15 cellular contexts compared by ENCODE assay signal in the genomic region with DNA sequence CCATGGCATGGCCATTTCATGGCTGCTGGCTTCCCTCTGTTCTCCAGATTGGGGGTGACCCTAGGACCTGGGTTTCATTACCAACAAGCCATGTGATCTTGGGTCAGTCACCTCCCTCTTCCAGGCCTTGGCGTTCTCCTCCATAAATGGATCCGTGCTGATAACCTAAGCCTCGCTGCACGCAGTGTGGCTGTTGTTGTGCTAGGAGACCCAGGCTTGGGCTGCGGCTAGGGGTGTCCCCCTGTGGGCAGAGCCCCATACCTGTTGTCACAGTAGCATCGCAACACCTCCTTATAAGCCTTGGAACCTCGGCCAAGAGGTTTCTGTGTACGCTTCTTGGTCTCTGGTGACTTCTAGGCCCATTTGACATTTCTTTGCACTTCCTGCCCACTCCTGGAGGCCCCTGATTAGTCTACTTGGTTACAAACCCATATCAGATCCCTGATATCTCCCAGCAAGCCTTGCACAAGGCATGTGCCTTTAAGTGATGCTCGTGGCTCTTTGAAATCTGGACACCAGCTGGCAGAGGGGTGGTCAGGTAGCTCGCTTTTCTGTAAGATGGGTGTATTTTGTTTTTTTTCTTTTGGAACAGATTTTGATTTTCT. TPM values are rescaled to one million over a fixed set of nuclear protein-coding genes. Genes with fewer than 3 reads are reported as not detected.
DNase-seq lines count a peak whose midpoint lies in the region; ATAC-seq and TF ChIP-seq lines count a peak whose summit lies in the region.
"Had no signal": no experiment of that assay in that cellular context is flagged by ENCODE, and none has a peak within 500 bp of the region (broad histone marks: within the 10 kb centered on the region; RNA-seq: fewer than 3 reads in every experiment).

No MANE protein-coding gene starts in this region.

- in situ Hi-C loops in mammary epithelial cell (cut with MboI; ENCODE audit: low sequenced_read_pairs in 2 of 2): no loop called here

- BruUV-seq in MCF 10A (replicated peaks; lab: Mats Ljungman, UMichigan) (no TSS peak), mammary epithelial cell (replicated peaks; lab: Mats Ljungman, UMichigan) (no TSS peak)

- POLR2A ChIA-PET in MCF 10A (lab: Yijun Ruan, JAX): no interaction called here
- POLR2A ChIA-PET in SK-N-SH (lab: Yijun Ruan, JAX): no interaction called here

- H3K36me3 Mint-ChIP-seq in MCF 10A (ENCODE audit: insufficient read depth, unreplicated experiment) (peaks cover 10% of the 10 kb centered on the region), type B pancreatic cell (peaks cover 9% of the 10 kb centered on the region), GM23338 (ENCODE audit: low read depth) (no peaks in the 10 kb centered on the region; the same call in 2 of the 3 replicates)
- H3K36me3 Mint-ChIP-seq in activated T-helper 17 cell treated with anti-CD3 and anti-CD28 coated beads, Interleukin-2, amount 50 U/mL, for 72 hours (ENCODE audit: low read depth): no peaks in the 10 kb centered on the region
- H3K36me3 Mint-ChIP-seq: activated naive CD4-positive, alpha-beta T cell treated with anti-CD3 and anti-CD28 coated beads, Interleukin-2, amount 50 U/mL, for 72 hours; immature natural killer cell had no signal

- CTCF ChIA-PET in MCF 10A (lab: Yijun Ruan, JAX) (interaction anchor here (1.6 kb wide), 1 partner anchor 103 kb away, joined by 4 read pairs; no protein-coding TSS in a partner anchor), mammary epithelial cell (lab: Charles Lee; ENCODE audit: low non-redundant PET) (no interaction called here), SK-N-SH (lab: Yijun Ruan, JAX) (interaction anchor here (0.9 kb wide), 1 partner anchor 103 kb away, joined by 3 read pairs; no protein-coding TSS in a partner anchor)

- dilution Hi-C loops in mammary epithelial cell (cut with HindIII; ENCODE audit: low sequenced_read_pairs): no loop called here

- no peak for TF ChIP-seq RAD21 in SK-N-SH (IDR thresholded peaks at IDR 0.05; ENCODE audit: low read length)

- H3K27ac ChIP-seq in mammary epithelial cell (ENCODE audit: insufficient read depth, low read depth, low read length) (no peak overlapping the region), mucosa of rectum (ENCODE audit: low read depth in 2 of 2, low read length in 2 of 2) (peak overlapping the region; percentile 1 to 45), SK-N-SH (ENCODE audit: low read depth in 2 of 2, low read length in 1 of 2) (peak overlapping the region in 1 of 2 experiments; percentile 48; a peak in 2 of 4 replicates), GM23338 (ENCODE audit: low read depth) (no peak overlapping the region)

- H3K4me2 ChIP-seq in mammary epithelial cell (ENCODE audit: insufficient read depth, low read depth, low read length) (no peak overlapping the region), SK-N-SH (no peak overlapping the region), GM23338 (no peak overlapping the region)

- H3K27me3 Mint-ChIP-seq in MCF 10A (ENCODE audit: insufficient read depth, unreplicated experiment) (no peaks in the 10 kb centered on the region), type B pancreatic cell (no peaks in the 10 kb centered on the region), GM23338 (ENCODE audit: insufficient read depth, low read depth, poor library complexity) (peaks cover 22% of the 10 kb centered on the region)
- H3K27me3 Mint-ChIP-seq in activated T-helper 17 cell treated with anti-CD3 and anti-CD28 coated beads, Interleukin-2, amount 50 U/mL, for 72 hours: no peaks in the 10 kb centered on the region

- H3K27me3 ChIP-seq in mammary epithelial cell (ENCODE audit: insufficient read depth, low read length) (no peaks in the 10 kb centered on the region), mucosa of rectum (ENCODE audit: control insufficient read depth in 2 of 2, insufficient read depth in 2 of 2, low read length in 2 of 2) (no peaks in the 10 kb centered on the region), SK-N-SH (ENCODE audit: insufficient read depth) (no peaks in the 10 kb centered on the region), GM23338 (ENCODE audit: insufficient read depth) (no peaks in the 10 kb centered on the region)

- H2AFZ ChIP-seq in mammary epithelial cell (ENCODE audit: low read depth, low read length) (no peak overlapping the region), SK-N-SH (ENCODE audit: low read depth) (no peak overlapping the region), GM23338 (no peak overlapping the region)

- no peaks in the 10 kb centered on the region for H3F3A ChIP-seq in SK-N-SH (replicated peaks; ENCODE audit: insufficient read depth)
- no peaks in the 10 kb centered on the region for H3F3A ChIP-seq in GM23338 (replicated peaks; ENCODE audit: low read depth)

- H3K36me3 ChIP-seq in mammary epithelial cell (ENCODE audit: insufficient read depth, low read length) (no peaks in the 10 kb centered on the region), mucosa of rectum (ENCODE audit: control insufficient read depth in 2 of 2, insufficient read depth in 2 of 2, low read length in 2 of 2) (peaks cover 0 to 2% of the 10 kb centered on the region in 2 donors), SK-N-SH (replicated peaks in 1 of 2; ENCODE audit: control insufficient read depth in 1 of 2, insufficient read depth in 2 of 2, low read length in 1 of 2) (peaks cover 0 to 6% of the 10 kb centered on the region in 2 experiments), GM23338 (ENCODE audit: insufficient read depth) (no peaks in the 10 kb centered on the region)

- H3K9me2 ChIP-seq in SK-N-SH: no peaks in the 10 kb centered on the region
- no peaks in the 10 kb centered on the region for H3K9me2 ChIP-seq in GM23338 (ENCODE audit: insufficient read depth)

- H3K4me1 Mint-ChIP-seq in MCF 10A (ENCODE audit: insufficient read depth, unreplicated experiment) (peaks cover 15% of the 10 kb centered on the region), type B pancreatic cell (ENCODE audit: unreplicated experiment) (peaks cover 56% of the 10 kb centered on the region), GM23338 (peaks cover 58% of the 10 kb centered on the region)
- peaks cover 11% of the 10 kb centered on the region for H3K4me1 Mint-ChIP-seq in activated T-helper 17 cell treated with anti-CD3 and anti-CD28 coated beads, Interleukin-2, amount 50 U/mL, for 72 hours

- H3K27ac Mint-ChIP-seq in MCF 10A (ENCODE audit: low read depth, unreplicated experiment) (peak overlapping the region; percentile 36), type B pancreatic cell (peak overlapping the region; percentile 48), GM23338 (no peak overlapping the region)
- H3K27ac Mint-ChIP-seq in activated T-helper 17 cell treated with anti-CD3 and anti-CD28 coated beads, Interleukin-2, amount 50 U/mL, for 72 hours: peak overlapping the region; percentile 42

- H4K20me1 ChIP-seq in mammary epithelial cell (ENCODE audit: insufficient read depth, low read length) (no peaks in the 10 kb centered on the region), SK-N-SH (ENCODE audit: insufficient read depth) (peaks cover 99% of the 10 kb centered on the region), GM23338 (replicated peaks; ENCODE audit: insufficient read depth) (peaks cover 7% of the 10 kb centered on the region)

- H3K4me3 Mint-ChIP-seq in MCF 10A (ENCODE audit: unreplicated experiment) (no peak overlapping the region), type B pancreatic cell (no peak overlapping the region), GM23338 (no peak overlapping the region)
- H3K4me3 Mint-ChIP-seq in activated T-helper 17 cell treated with anti-CD3 and anti-CD28 coated beads, Interleukin-2, amount 50 U/mL, for 72 hours: no peak overlapping the region
- H3K4me3 Mint-ChIP-seq: immature natural killer cell had no signal

- H3K4me3 ChIP-seq in mammary epithelial cell (replicated peaks in 1 of 3; ENCODE audit: insufficient read depth in 1 of 3, low read depth in 2 of 3, low read length in 3 of 3): no peak overlapping the region
- no peak overlapping the region for H3K4me3 ChIP-seq in mucosa of rectum (ENCODE audit: low read length in 2 of 2)
- no peak overlapping the region for H3K4me3 ChIP-seq in SK-N-SH (ENCODE audit: low read depth in 2 of 2, low read length in 1 of 2)
- no peak overlapping the region for H3K4me3 ChIP-seq in GM23338

- WGBS in mammary epithelial cell (ENCODE audit: low coverage, missing lambda C conversion rate): 95% methylated on average over 9 of the region's 10 CpGs
- 92% methylated on average over 5 of the region's 10 CpGs for WGBS in SK-N-SH (ENCODE audit: low lambda C conversion rate)

- H3K9me3 Mint-ChIP-seq in MCF 10A (ENCODE audit: unreplicated experiment) (no peaks in the 10 kb centered on the region), type B pancreatic cell (no peaks in the 10 kb centered on the region), GM23338 (no peaks in the 10 kb centered on the region)
- no peaks in the 10 kb centered on the region for H3K9me3 Mint-ChIP-seq in activated T-helper 17 cell treated with anti-CD3 and anti-CD28 coated beads, Interleukin-2, amount 50 U/mL, for 72 hours
- H3K9me3 Mint-ChIP-seq: activated naive CD4-positive, alpha-beta T cell treated with anti-CD3 and anti-CD28 coated beads, Interleukin-2, amount 50 U/mL, for 72 hours; immature natural killer cell had no signal

- intact Hi-C loops in MCF 10A (cut with micrococcal nuclease): no loop called here
- intact Hi-C loops in mammary epithelial cell (cut with micrococcal nuclease): no loop called here

- ATAC-seq in activated T-helper 17 cell treated with anti-CD3 and anti-CD28 coated beads, Interleukin-2, amount 50 U/mL, for 72 hours (replicated peaks): no peak
- ATAC-seq in GM19463 (IDR thresholded peaks at IDR 0.05; ENCODE audit: unreplicated experiment) (no peak), GM23338 (no peak)
- ATAC-seq: activated CD4-positive, CD25-positive, alpha-beta regulatory T cell treated with anti-CD3 and anti-CD28 coated beads, Interleukin-2, amount 50 U/mL, for 24 hours; activated naive CD4-positive, alpha-beta T cell treated with anti-CD3 and anti-CD28 coated beads, Interleukin-2, amount 50 U/mL, for 72 hours had no signal

- no peak for TF ChIP-seq CTCF in MCF 10A (IDR thresholded peaks at IDR 0.05; ENCODE audit: unreplicated experiment)
- no peak for TF ChIP-seq CTCF in mammary epithelial cell (conservative IDR thresholded peaks at IDR 0.05 in 1 of 2, IDR thresholded peaks at IDR 0.05 in 1 of 2; ENCODE audit: extremely low read depth in 1 of 2, insufficient read depth in 1 of 2, low read depth in 1 of 2, low read length in 2 of 2)
- TF ChIP-seq CTCF in type B pancreatic cell (conservative IDR thresholded peaks at IDR 0.05): no peak
- TF ChIP-seq CTCF in SK-N-SH (IDR thresholded peaks at IDR 0.05): no peak
- TF ChIP-seq CTCF in GM23338 (conservative IDR thresholded peaks at IDR 0.05; ENCODE audit: low read depth in 2 of 2): no peak

- H3K9ac ChIP-seq in mammary epithelial cell (ENCODE audit: insufficient read depth, low read length): no peak overlapping the region
- H3K9ac ChIP-seq in mucosa of rectum (ENCODE audit: low read depth in 1 of 2, low read length in 2 of 2): peak overlapping the region in 1 of 2 donors; percentile 41
- H3K9ac ChIP-seq in SK-N-SH: no peak overlapping the region

- H3K9me3 ChIP-seq in mammary epithelial cell (replicated peaks; ENCODE audit: insufficient read depth, low read length) (no peaks in the 10 kb centered on the region), mucosa of rectum (ENCODE audit: control insufficient read depth in 2 of 2, low read length in 2 of 2) (no peaks in the 10 kb centered on the region), SK-N-SH (no peaks in the 10 kb centered on the region)

- H3K4me1 ChIP-seq in mammary epithelial cell (ENCODE audit: insufficient read depth, low read length): peaks cover 27% of the 10 kb centered on the region
- H3K4me1 ChIP-seq in mucosa of rectum (ENCODE audit: control insufficient read depth in 2 of 2, insufficient read depth in 2 of 2, low read length in 2 of 2): peaks cover 64 to 80% of the 10 kb centered on the region in 2 donors
- H3K4me1 ChIP-seq in SK-N-SH (ENCODE audit: control insufficient read depth in 1 of 2, insufficient read depth in 2 of 2, low read depth in 1 of 2, low read length in 1 of 2): peaks cover 8 to 88% of the 10 kb centered on the region in 2 experiments; a peak in 3 of 4 replicates
- peaks cover 4% of the 10 kb centered on the region; the same call in 1 of the 2 replicates for H3K4me1 ChIP-seq in GM23338 (ENCODE audit: insufficient read depth)

- DNase-seq in MCF 10A (ENCODE audit: unreplicated experiment) (no peak), mammary epithelial cell (no peak), type B pancreatic cell (ENCODE audit: extremely low spot score, unreplicated experiment) (no peak), SK-N-SH (no peak), GM23338 (ENCODE audit: low spot score) (no peak)
- DNase-seq: activated CD8-positive, alpha-beta memory T cell treated with anti-CD3 and anti-CD28 coated beads, Interleukin-2, amount 50 U/mL, for 48 hours; cerebellar nuclear complex; immature natural killer cell; Karpas-422; stimulated activated naive CD4-positive, alpha-beta T cell treated with Interleukin-2 at 50 U/mL for 16 hours had no signal

- H3K79me2 ChIP-seq in mammary epithelial cell (ENCODE audit: insufficient read depth, low read length): peaks cover 94% of the 10 kb centered on the region
- H3K79me2 ChIP-seq in SK-N-SH (ENCODE audit: insufficient read depth): peaks cover 100% of the 10 kb centered on the region
- H3K79me2 ChIP-seq in GM23338 (replicated peaks; ENCODE audit: insufficient read depth): peaks cover 92% of the 10 kb centered on the region

- TF ChIP-seq EP300 in SK-N-SH (IDR thresholded peaks at IDR 0.05; ENCODE audit: borderline replicate concordance in 1 of 2, low read depth in 1 of 2, low read length in 1 of 2): no peak

RNA-seq across cellular contexts. Expression of a gene that starts 23.6 kb away (rescaled TPM):
- total RNA-seq in MCF 10A (2022): 15.5 and 20.3 TPM in 2 replicates
- total RNA-seq in mammary epithelial cell: 10 to 100 TPM; 22.3 to 25.0 TPM
- 5.9 TPM for polyA plus RNA-seq in mammary epithelial cell
- polyA minus RNA-seq in mammary epithelial cell: 16.3 TPM
- total RNA-seq in activated T-helper 17 cell treated with anti-CD3 and anti-CD28 coated beads, Interleukin-2, amount 50 U/mL, for 72 hours: 10 to 100 TPM; 32.9 to 82.6 TPM
- total RNA-seq in type B pancreatic cell (ENCODE audit: low replicate concordance): 62.2 and 102 TPM in 2 replicates
- 6.6 and 23.5 TPM in 2 replicates for polyA plus RNA-seq in SK-N-SH (2012; rRNA removed)
- 13.6 and 23.5 TPM in 2 replicates for polyA plus RNA-seq in SK-N-SH (2012; cell fraction: cytosol; rRNA removed)
- polyA plus RNA-seq in SK-N-SH (2012; cell fraction: nucleus; rRNA removed): 39.0 and 44.8 TPM in 2 replicates
- total RNA-seq in GM23338 (2014; rRNA removed; shearing (Covaris generic)): 25.9 and 30.9 TPM in 2 replicates
- polyA plus RNA-seq in GM23338 (2016; fragmentation: Nextera tagmentation; extraction: Ambion mirVana): 9.2 and 9.4 TPM in 2 replicates

Comparison
In these comparisons a context has a peak if more than half of its experiments do, and no peak if none do; other contexts are left out.
1. H3K27ac ChIP-seq: peak in mucosa of rectum (2 of 2); none in mammary epithelial cell (single experiment) and GM23338 (single experiment).